ENCODE assay signal across 29 cellular contexts in the genomic region with DNA sequence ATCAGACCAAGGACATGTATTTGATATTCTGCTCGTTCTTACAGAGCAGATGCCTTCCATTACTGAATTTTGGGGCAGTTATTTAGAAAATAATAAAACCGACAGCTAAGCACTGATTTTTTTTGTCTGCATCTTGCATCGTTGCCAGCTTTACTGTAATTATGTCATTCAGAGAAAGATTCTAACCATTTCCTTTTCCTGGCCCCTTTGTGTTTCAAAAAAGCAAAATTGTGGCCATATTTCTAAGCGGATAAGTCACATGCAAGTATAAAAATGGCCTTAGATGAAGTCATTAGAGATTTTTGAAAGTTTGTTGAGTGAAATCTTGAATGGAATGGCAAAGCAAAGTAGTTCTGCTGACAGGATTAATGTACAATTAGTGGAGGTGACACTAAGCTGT.
"Had no signal": no experiment of that assay in that cellular context is flagged by ENCODE, and none has a peak within 500 bp of the region (broad histone marks: within the 10 kb centered on the region; RNA-seq: fewer than 3 reads in every experiment).

No MANE protein-coding gene starts in this region.

- H3K4me3 Mint-ChIP-seq: activated T-helper 1 cell treated with anti-CD3 and anti-CD28 coated beads, Interleukin-12 subunit alpha, Interleukin-12 subunit beta, Interleukin-2, Interleukin-4 antibody, amounts not matched to agents 30 ng/mL and 10 ng/mL and 1 ng/mL, durations not matched to agents 14 hours and 24 hours and 36 hours; immature natural killer cell; nephron had no signal

- H3K27ac ChIP-seq: adrenal gland, ascending aorta, breast epithelium, epithelial cell of prostate, heart left ventricle, neutrophil, thoracic aorta, VCaP had no signal

- H3K27ac Mint-ChIP-seq: activated T-helper 1 cell treated with anti-CD3 and anti-CD28 coated beads, Interleukin-12 subunit alpha, Interleukin-12 subunit beta, Interleukin-2, Interleukin-4 antibody, amounts not matched to agents 30 ng/mL and 10 ng/mL and 1 ng/mL, durations not matched to agents 14 hours and 24 hours and 36 hours; immature natural killer cell; nephron had no signal

- H3K4me1 Mint-ChIP-seq: immature natural killer cell, nephron had no signal

- DNase-seq: activated CD4-positive, alpha-beta T cell treated with anti-CD3 and anti-CD28 coated beads for 4 hours; activated CD4-positive, alpha-beta T cell treated with anti-CD3 and anti-CD28 coated beads, Interleukin-2, amount 50 U/mL, for 4 hours; activated CD8-positive, alpha-beta memory T cell treated with anti-CD3 and anti-CD28 coated beads, Interleukin-2, amount 50 U/mL, for 4 hours; activated gamma-delta T cell; activated naive CD4-positive, alpha-beta T cell treated with anti-CD3 and anti-CD28 coated beads, Interleukin-2, amount 50 U/mL, for 16 hours; activated T-cell treated with anti-CD3 and anti-CD28 coated beads, Interleukin-2, amount 50 U/mL, for 1 hour; adrenal gland; central memory CD4-positive, alpha-beta T cell; effector CD8-positive, alpha-beta T cell; heart left ventricle; immature natural killer cell; kidney; left colon; mammary epithelial cell; right lobe of liver; stimulated activated CD4-positive, alpha-beta T cell treated with anti-CD3 and anti-CD28 coated beads, Interleukin-12 subunit alpha, Interleukin-12 subunit beta, amount 100 ng/mL, for 4 hours; stimulated activated CD4-positive, alpha-beta T cell treated with anti-CD3 and anti-CD28 coated beads, Interleukin-4, amount 100 ng/mL, for 1 hour; stimulated activated naive CD8-positive, alpha-beta T cell treated with anti-CD3 and anti-CD28 coated beads, Interleukin-15, Interleukin-2, amounts not matched to agents 100 U/mL and 50 U/mL, for 24 hours; trophoblast cell had no signal

- H3K4me3 ChIP-seq: adrenal gland, ascending aorta, breast epithelium, heart left ventricle, right lobe of liver, thoracic aorta had no signal

- ATAC-seq: heart left ventricle; left colon; stimulated activated naive CD8-positive, alpha-beta T cell treated with anti-CD3 and anti-CD28 coated beads, Interleukin-15, Interleukin-2, amounts not matched to agents 100 U/mL and 50 U/mL, for 24 hours had no signal

- H3K36me3 ChIP-seq: adrenal gland, ascending aorta, breast epithelium, neutrophil, right lobe of liver, thoracic aorta had no signal

- H3K9me3 ChIP-seq: adrenal gland, ascending aorta, breast epithelium, heart left ventricle, neutrophil, right lobe of liver, thoracic aorta had no signal

- FAIRE-seq: endometrium, kidney, urothelium cell line had no signal

- H3K4me1 ChIP-seq: adrenal gland, ascending aorta, breast epithelium had no signal

- H3K27me3 ChIP-seq: adrenal gland, ascending aorta, breast epithelium, heart left ventricle, right lobe of liver had no signal

- H3K9me3 Mint-ChIP-seq: activated T-helper 1 cell treated with anti-CD3 and anti-CD28 coated beads, Interleukin-12 subunit alpha, Interleukin-12 subunit beta, Interleukin-2, Interleukin-4 antibody, amounts not matched to agents 30 ng/mL and 10 ng/mL and 1 ng/mL, durations not matched to agents 14 hours and 24 hours and 36 hours; immature natural killer cell; nephron had no signal
